ENCODE assay signal across 15 cellular contexts in genomic region chr2:148726228-148726627, GRCh38.
DNase-seq lines count a peak whose midpoint lies in the region; ATAC-seq and TF ChIP-seq lines count a peak whose summit lies in the region.
"Had no signal": no experiment of that assay in that cellular context is flagged by ENCODE, and none has a peak within 500 bp of the region (broad histone marks: within the 10 kb centered on the region; RNA-seq: fewer than 3 reads in every experiment).

No MANE protein-coding gene starts in this region.

- H3K4me1 ChIP-seq in Peyer's patch (peaks cover 0 to 7% (median 0%) of the 10 kb centered on the region in 4 donors), ovary (ENCODE audit: insufficient read depth) (peaks cover 3% of the 10 kb centered on the region)
- H3K4me1 ChIP-seq: HAP-1 had no signal

- peaks cover 0 to 4% (median 0%) of the 10 kb centered on the region in 4 donors for H3K9me3 ChIP-seq in Peyer's patch
- no peaks in the 10 kb centered on the region for H3K9me3 ChIP-seq in ovary
- H3K9me3 ChIP-seq: HAP-1, mucosa of descending colon, upper lobe of left lung had no signal

- peak; percentile 64 for ATAC-seq in GM18858 (IDR thresholded peaks at IDR 0.05; ENCODE audit: unreplicated experiment)
- peak; percentile 75 for ATAC-seq in GM21367 (IDR thresholded peaks at IDR 0.05; ENCODE audit: unreplicated experiment)
- peak; percentile 53 for ATAC-seq in HG03045 (IDR thresholded peaks at IDR 0.05; ENCODE audit: unreplicated experiment)
- ATAC-seq: mucosa of descending colon had no signal

- 83 to 87% (median 83%) methylated on average over 3 of the region's 3 CpGs for WGBS in ovary, 3 donors

- intact Hi-C loops in ovary (cut with DNase I) = no loop called here

- peaks cover 58% of the 10 kb centered on the region for H3K4me1 Mint-ChIP-seq in activated naive CD8-positive, alpha-beta T cell treated with anti-CD3 and anti-CD28 coated beads for 36 hours

- no peak overlapping the region for H3K27ac ChIP-seq in Peyer's patch
- no peak overlapping the region for H3K27ac ChIP-seq in ovary
- H3K27ac ChIP-seq: upper lobe of left lung had no signal

- H3K4me3 ChIP-seq in Peyer's patch (no peak overlapping the region), ovary (no peak overlapping the region)
- H3K4me3 ChIP-seq: HAP-1, mucosa of descending colon, upper lobe of left lung had no signal

- H3K27ac Mint-ChIP-seq in activated naive CD8-positive, alpha-beta T cell treated with anti-CD3 and anti-CD28 coated beads for 36 hours = peak overlapping the region; percentile 79
- H3K27ac Mint-ChIP-seq: activated T-helper 1 cell treated with anti-CD3 and anti-CD28 coated beads, Interleukin-12 subunit alpha, Interleukin-12 subunit beta, Interleukin-2, Interleukin-4 antibody, amounts not matched to agents 30 ng/mL and 10 ng/mL and 1 ng/mL, durations not matched to agents 14 hours and 24 hours and 36 hours; CD4-positive, CD25-positive, alpha-beta regulatory T cell had no signal

- H3K36me3 ChIP-seq in Peyer's patch (no peaks in the 10 kb centered on the region), ovary (no peaks in the 10 kb centered on the region)
- H3K36me3 ChIP-seq: upper lobe of left lung had no signal

- H3K27me3 ChIP-seq in Peyer's patch = no peaks in the 10 kb centered on the region
- no peaks in the 10 kb centered on the region for H3K27me3 ChIP-seq in ovary
- H3K27me3 ChIP-seq: upper lobe of left lung had no signal

- H3K36me3 Mint-ChIP-seq in activated naive CD8-positive, alpha-beta T cell treated with anti-CD3 and anti-CD28 coated beads for 36 hours = peaks cover 36% of the 10 kb centered on the region

- peaks cover 16% of the 10 kb centered on the region for H3K9me3 Mint-ChIP-seq in activated naive CD8-positive, alpha-beta T cell treated with anti-CD3 and anti-CD28 coated beads for 36 hours
- H3K9me3 Mint-ChIP-seq: activated T-helper 1 cell treated with anti-CD3 and anti-CD28 coated beads, Interleukin-12 subunit alpha, Interleukin-12 subunit beta, Interleukin-2, Interleukin-4 antibody, amounts not matched to agents 30 ng/mL and 10 ng/mL and 1 ng/mL, durations not matched to agents 14 hours and 24 hours and 36 hours had no signal

- DNase-seq in activated naive CD8-positive, alpha-beta T cell treated with anti-CD3 and anti-CD28 coated beads for 36 hours = no peak
- DNase-seq in GF-D8 (lab: John Stamatoyannopoulos, UW) (no peak), NCI-H1930 (lab: John Stamatoyannopoulos, UW) (no peak), Peyer's patch (no peak), ovary (no peak)
- DNase-seq: caudate nucleus, KBM-7, mucosa of descending colon, upper lobe of left lung had no signal

- no peaks in the 10 kb centered on the region for H3K27me3 Mint-ChIP-seq in activated naive CD8-positive, alpha-beta T cell treated with anti-CD3 and anti-CD28 coated beads for 36 hours
- H3K27me3 Mint-ChIP-seq: CD4-positive, CD25-positive, alpha-beta regulatory T cell had no signal

- no peak for TF ChIP-seq EP300 in ovary (IDR thresholded peaks at IDR 0.05)

- no peak for TF ChIP-seq POLR2A in Peyer's patch (IDR thresholded peaks at IDR 0.05)
- TF ChIP-seq POLR2A in ovary (IDR thresholded peaks at IDR 0.05) = no peak

- H3K4me3 Mint-ChIP-seq in activated naive CD8-positive, alpha-beta T cell treated with anti-CD3 and anti-CD28 coated beads for 36 hours = no peak overlapping the region
- H3K4me3 Mint-ChIP-seq: activated T-helper 1 cell treated with anti-CD3 and anti-CD28 coated beads, Interleukin-12 subunit alpha, Interleukin-12 subunit beta, Interleukin-2, Interleukin-4 antibody, amounts not matched to agents 30 ng/mL and 10 ng/mL and 1 ng/mL, durations not matched to agents 14 hours and 24 hours and 36 hours had no signal

- no peak for TF ChIP-seq CTCF in Peyer's patch (IDR thresholded peaks at IDR 0.05)
- TF ChIP-seq CTCF in ovary (IDR thresholded peaks at IDR 0.05) = no peak
